Comparison of ENCODE assay signal across 9 cellular contexts in the genomic region with DNA sequence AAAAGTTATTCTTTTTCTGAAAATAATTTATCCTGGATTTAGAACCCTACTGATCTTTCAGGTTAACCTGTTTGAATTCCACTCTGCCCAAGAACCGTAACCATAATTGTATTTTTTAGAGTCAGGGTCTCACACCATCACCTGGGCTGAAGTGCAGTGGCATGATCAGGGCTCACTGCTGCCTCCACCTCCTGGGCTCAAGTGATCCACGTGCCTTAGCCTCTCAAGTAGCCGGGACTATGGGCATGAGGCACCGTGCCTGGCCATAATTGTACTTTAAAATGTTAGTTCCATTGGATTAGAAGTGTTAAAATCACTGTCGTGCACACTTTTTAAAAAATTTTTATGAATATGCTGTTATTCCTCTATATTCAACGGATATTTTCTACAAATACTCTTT. TPM values are rescaled to one million over a fixed set of nuclear protein-coding genes. Genes with fewer than 3 reads are reported as not detected.
DNase-seq lines count a peak whose midpoint lies in the region; ATAC-seq and TF ChIP-seq lines count a peak whose summit lies in the region.
"Had no signal": no experiment of that assay in that cellular context is flagged by ENCODE, and none has a peak within 500 bp of the region (broad histone marks: within the 10 kb centered on the region; RNA-seq: fewer than 3 reads in every experiment).

No MANE protein-coding gene starts in this region.

- DNase-seq in T-helper 1 cell (no peak), immature natural killer cell (no peak), iPS-NIHi11 (ENCODE audit: low spot score) (no peak), uterus (no peak), NCI-H146 treated with DMSO at 0.1 percent for 48 hours (lab: John Stamatoyannopoulos, UW; ENCODE audit: unreplicated experiment) (no peak)
- DNase-seq in stimulated activated naive CD8-positive, alpha-beta T cell treated with anti-CD3 and anti-CD28 coated beads, Interleukin-15, amount 100 ng/mL, for 72 hours = no peak
- DNase-seq: activated naive CD4-positive, alpha-beta T cell treated with Interleukin-2 at 50 U/mL for 16 hours had no signal

- peaks cover 16% of the 10 kb centered on the region for H3K4me1 Mint-ChIP-seq in T-helper 1 cell treated with Interleukin-12 subunit alpha and Interleukin-12 subunit beta and Interleukin-4 antibody, amounts not matched to agents 30 μg/mL and 1 μg/mL, for 36 hours (ENCODE audit: low read depth)
- peaks cover 29 to 35% of the 10 kb centered on the region in 2 donors for H3K4me1 Mint-ChIP-seq in immature natural killer cell
- peaks cover 22% of the 10 kb centered on the region for H3K4me1 Mint-ChIP-seq in stimulated activated naive CD8-positive, alpha-beta T cell treated with anti-CD3 and anti-CD28 coated beads, Interleukin-15, amount 100 ng/mL, for 72 hours

- H3K27ac ChIP-seq in VCaP = peak overlapping the region; percentile 94
- H3K27ac ChIP-seq in uterus = peak overlapping the region in 1 of 2 donors; percentile 89

- H3K9me3 ChIP-seq in uterus = no peaks in the 10 kb centered on the region

- H3K27ac Mint-ChIP-seq in T-helper 1 cell treated with Interleukin-12 subunit alpha and Interleukin-12 subunit beta and Interleukin-4 antibody, amounts not matched to agents 30 μg/mL and 1 μg/mL, for 36 hours = peak overlapping the region; percentile 81
- H3K27ac Mint-ChIP-seq in immature natural killer cell = peak overlapping the region; percentile 82 to 91 (median 89)
- peak overlapping the region; percentile 65 to 83 for H3K27ac Mint-ChIP-seq in stimulated activated naive CD8-positive, alpha-beta T cell treated with anti-CD3 and anti-CD28 coated beads, Interleukin-15, amount 100 ng/mL, for 72 hours

- H3K36me3 Mint-ChIP-seq in T-helper 1 cell treated with Interleukin-12 subunit alpha and Interleukin-12 subunit beta and Interleukin-4 antibody, amounts not matched to agents 30 μg/mL and 1 μg/mL, for 36 hours (ENCODE audit: low read depth) = peaks cover 3% of the 10 kb centered on the region
- no peaks in the 10 kb centered on the region for H3K36me3 Mint-ChIP-seq in immature natural killer cell

- peak overlapping the region in 1 of 2 donors; percentile 64 for H3K4me3 ChIP-seq in uterus

- peak overlapping the region; percentile 79 for H3K4me3 Mint-ChIP-seq in T-helper 1 cell treated with Interleukin-12 subunit alpha and Interleukin-12 subunit beta and Interleukin-4 antibody, amounts not matched to agents 30 μg/mL and 1 μg/mL, for 36 hours
- H3K4me3 Mint-ChIP-seq in immature natural killer cell = peak overlapping the region; percentile 74 to 86 (median 86)
- H3K4me3 Mint-ChIP-seq in stimulated activated naive CD8-positive, alpha-beta T cell treated with anti-CD3 and anti-CD28 coated beads, Interleukin-15, amount 100 ng/mL, for 72 hours = peak overlapping the region; percentile 66 to 90

- TF ChIP-seq POLR2A in uterus (IDR thresholded peaks at IDR 0.05) = no peak

- H3K27me3 ChIP-seq in uterus = no peaks in the 10 kb centered on the region

- no peaks in the 10 kb centered on the region for H3K4me1 ChIP-seq in uterus

- peaks cover 15% of the 10 kb centered on the region for H3K27me3 Mint-ChIP-seq in T-helper 1 cell treated with Interleukin-12 subunit alpha and Interleukin-12 subunit beta and Interleukin-4 antibody, amounts not matched to agents 30 μg/mL and 1 μg/mL, for 36 hours (ENCODE audit: low read depth)
- H3K27me3 Mint-ChIP-seq in immature natural killer cell (ENCODE audit: low read depth in 3 of 3) = peaks cover 14 to 23% (median 21%) of the 10 kb centered on the region in 3 donors
- H3K27me3 Mint-ChIP-seq in stimulated activated naive CD8-positive, alpha-beta T cell treated with anti-CD3 and anti-CD28 coated beads, Interleukin-15, amount 100 ng/mL, for 72 hours = no peaks in the 10 kb centered on the region

- H3K36me3 ChIP-seq in uterus = no peaks in the 10 kb centered on the region

- intact Hi-C loops in uterus (cut with DNase I; ENCODE audit: low total_unique reads) = no loop called here

- no peaks in the 10 kb centered on the region for H3K9me3 Mint-ChIP-seq in T-helper 1 cell treated with Interleukin-12 subunit alpha and Interleukin-12 subunit beta and Interleukin-4 antibody, amounts not matched to agents 30 μg/mL and 1 μg/mL, for 36 hours
- H3K9me3 Mint-ChIP-seq in immature natural killer cell = no peaks in the 10 kb centered on the region
- no peaks in the 10 kb centered on the region for H3K9me3 Mint-ChIP-seq in stimulated activated naive CD8-positive, alpha-beta T cell treated with anti-CD3 and anti-CD28 coated beads, Interleukin-15, amount 100 ng/mL, for 72 hours

- ATAC-seq in stimulated activated naive CD8-positive, alpha-beta T cell treated with anti-CD3 and anti-CD28 coated beads, Interleukin-15, amount 100 ng/mL, for 72 hours = no peak

- TF ChIP-seq CTCF in VCaP (conservative IDR thresholded peaks at IDR 0.05) = no peak
- no peak for TF ChIP-seq CTCF in uterus (IDR thresholded peaks at IDR 0.05)

RNA-seq across cellular contexts. Expression of gene MTMR10, which starts 1.0 kb away (rescaled TPM):
- 10 to 100 TPM in 1 of 3 donors, 1 to 10 TPM in 2; 3.3 to 10.7 (median 4.0) TPM for polyA plus RNA-seq in immature natural killer cell
- 10 to 100 TPM; 11.8 to 34.2 (median 19.1) TPM for total RNA-seq in uterus
